In the genomic region with DNA sequence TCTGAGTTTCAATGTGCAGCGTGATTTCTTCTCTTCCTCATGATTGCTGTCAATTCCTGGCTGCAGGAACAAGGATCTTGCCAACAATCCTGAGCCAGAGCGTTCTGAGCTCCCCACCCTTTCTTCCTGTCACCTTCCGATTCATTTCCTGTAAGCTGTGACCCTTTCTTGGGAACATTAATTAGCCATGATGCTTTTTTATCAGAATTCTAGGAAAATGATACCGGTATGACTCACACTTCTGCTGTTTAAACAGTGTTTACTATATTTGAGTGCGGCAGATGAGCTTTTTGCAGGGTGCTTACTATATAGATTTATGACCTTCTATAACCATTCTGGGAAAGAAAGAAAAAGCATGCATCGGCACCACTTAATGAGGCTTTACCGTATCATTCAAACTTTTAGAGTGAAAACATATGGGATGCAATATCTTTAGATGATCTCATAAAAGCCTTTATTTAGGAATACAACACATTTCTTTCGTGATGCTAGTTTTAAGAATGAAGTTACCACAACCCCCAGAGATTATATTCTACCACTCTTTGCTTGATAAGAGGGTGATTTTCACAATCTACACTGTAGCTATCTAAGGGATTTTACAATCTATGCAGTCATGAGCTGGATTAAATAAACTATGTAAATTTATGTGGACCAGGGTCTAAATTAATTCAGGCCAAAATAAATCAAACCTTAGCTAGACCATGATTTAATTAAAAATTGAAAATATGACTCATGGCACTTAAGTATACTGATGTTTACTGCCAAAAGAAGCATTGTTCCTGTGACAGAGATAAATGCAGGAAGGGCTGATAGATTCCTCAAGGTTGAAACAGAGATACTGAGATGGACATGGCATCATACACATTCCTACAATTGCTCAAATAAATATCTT, we compare ENCODE assay signal across 12 cellular contexts. TPM values are rescaled to one million over a fixed set of nuclear protein-coding genes. Genes with fewer than 3 reads are reported as not detected.
DNase-seq lines count a peak whose midpoint lies in the region; ATAC-seq, FAIRE-seq and TF ChIP-seq lines count a peak whose summit lies in the region.
"Had no signal": no experiment of that assay in that cellular context is flagged by ENCODE, and none has a peak within 500 bp of the region (broad histone marks: within the 10 kb centered on the region; RNA-seq: fewer than 3 reads in every experiment).

No MANE protein-coding gene starts in this region.

- H3K27me3 ChIP-seq in liver (ENCODE audit: control insufficient read depth in 4 of 4, insufficient read depth in 4 of 4, low read length in 3 of 4), result peaks cover 0 to 10% (median 0%) of the 10 kb centered on the region in 4 donors
- no peaks in the 10 kb centered on the region; a peak in 2 of 5 replicates for H3K27me3 ChIP-seq in HepG2 (ENCODE audit: control insufficient read depth in 1 of 2, insufficient read depth in 2 of 2, low read length in 2 of 2)
- H3K27me3 ChIP-seq in SJSA1 (replicated peaks), result no peaks in the 10 kb centered on the region
- H3K27me3 ChIP-seq in hepatocyte, result no peaks in the 10 kb centered on the region
- H3K27me3 ChIP-seq: BLaER1 had no signal

- H3K79me2 ChIP-seq in HepG2 (ENCODE audit: insufficient read depth, low read length), result no peaks in the 10 kb centered on the region
- H3K79me2 ChIP-seq in hepatocyte, result no peaks in the 10 kb centered on the region
- H3K79me2 ChIP-seq in OCI-LY7 (ENCODE audit: insufficient read depth, low read depth, low read length), result no peaks in the 10 kb centered on the region

- DNase-seq in HepG2 (ENCODE audit: low spot score), result no peak
- DNase-seq in SJSA1 (ENCODE audit: low read depth in 1 of 2, low spot score in 2 of 2), result peak in 1 of 2 experiments; percentile 69
- DNase-seq in hepatocyte (ENCODE audit: low spot score), result no peak
- no peak for DNase-seq in OCI-LY7 (ENCODE audit: low spot score)
- no peak for DNase-seq in NCI-H82 treated with DMSO at 0.1 percent for 48 hours (lab: John Stamatoyannopoulos, UW; ENCODE audit: unreplicated experiment)
- no peak for DNase-seq in NCI-H1930 (lab: John Stamatoyannopoulos, UW)
- DNase-seq: natural killer cell; NCI-H524 treated with DMSO at 0.1 percent for 48 hours; stimulated activated CD4-positive, alpha-beta T cell treated with anti-CD3 and anti-CD28 coated beads, Interleukin-1b, Interleukin-23, amount 100 ng/mL, for 48 hours had no signal

- H3K27ac ChIP-seq in liver (ENCODE audit: low read depth in 1 of 2, low read length in 2 of 2) (peak overlapping the region; percentile 13 to 38), HepG2 (ENCODE audit: extremely low read length, insufficient read depth, low read length) (no peak overlapping the region), SJSA1 (peak overlapping the region; percentile 86), hepatocyte (peak overlapping the region; percentile 46), OCI-LY7 (ENCODE audit: low read depth, low read length, poor library complexity, severe bottlenecking) (no peak overlapping the region)
- H3K27ac ChIP-seq: BLaER1 had no signal

- H3K9me3 ChIP-seq in liver (ENCODE audit: control insufficient read depth in 4 of 4, low read length in 3 of 4) (no peaks in the 10 kb centered on the region), HepG2 (ENCODE audit: low read length) (no peaks in the 10 kb centered on the region), SJSA1 (replicated peaks) (no peaks in the 10 kb centered on the region), hepatocyte (ENCODE audit: low read depth) (no peaks in the 10 kb centered on the region), OCI-LY7 (ENCODE audit: low read length) (no peaks in the 10 kb centered on the region)
- H3K9me3 ChIP-seq: BLaER1 had no signal

- no peak for TF ChIP-seq CTCF in liver (IDR thresholded peaks at IDR 0.05; ENCODE audit: low read depth, low read length, missing input control)
- TF ChIP-seq CTCF in HepG2 (CRISPR knock-in tag; IDR thresholded peaks at IDR 0.05), result no peak
- no peak for TF ChIP-seq CTCF in hepatocyte (IDR thresholded peaks at IDR 0.05; ENCODE audit: poor library complexity)
- TF ChIP-seq CTCF in OCI-LY7 (conservative IDR thresholded peaks at IDR 0.05; ENCODE audit: low read length), result no peak

- in situ Hi-C loops in HepG2 (cut with HindIII; ENCODE audit: extremely low pct_ligation_motif_present, low pct_unique_long_range_greater_than_20kb), result loop anchor here (5.0 kb wide), 2 partner anchors 141 to 371 kb away; no protein-coding TSS in a partner anchor

- TF ChIP-seq RAD21 in liver (IDR thresholded peaks at IDR 0.05) (peak; percentile 28 to 51), HepG2 (CRISPR knock-in tag; IDR thresholded peaks at IDR 0.05) (no peak)

- no peaks in the 10 kb centered on the region for H3K36me3 ChIP-seq in liver (ENCODE audit: control insufficient read depth in 4 of 4, insufficient read depth in 3 of 4, low read depth in 1 of 4, low read length in 3 of 4)
- no peaks in the 10 kb centered on the region for H3K36me3 ChIP-seq in HepG2 (replicated peaks in 1 of 2; ENCODE audit: control insufficient read depth in 1 of 2, insufficient read depth in 2 of 2, low read length in 2 of 2)
- no peaks in the 10 kb centered on the region for H3K36me3 ChIP-seq in SJSA1
- H3K36me3 ChIP-seq in hepatocyte (replicated peaks; ENCODE audit: insufficient read depth, low read depth), result no peaks in the 10 kb centered on the region
- no peaks in the 10 kb centered on the region for H3K36me3 ChIP-seq in OCI-LY7 (ENCODE audit: insufficient read depth, low read length)
- H3K36me3 ChIP-seq: BLaER1 had no signal

- POLR2A ChIA-PET in HepG2 (lab: Yijun Ruan, JAX), result no interaction called here
- POLR2A ChIA-PET in OCI-LY7 (lab: Charles Lee), result no interaction called here

- H3K9ac ChIP-seq in liver (ENCODE audit: low read depth in 1 of 2, low read length in 2 of 2) (no peak overlapping the region), HepG2 (ENCODE audit: insufficient read depth, low read depth, low read length) (no peak overlapping the region)
- H3K9ac ChIP-seq: BLaER1 had no signal

- intact Hi-C loops in HepG2 (cut with micrococcal nuclease; ENCODE audit: unreplicated experiment) (loop anchor here (2.0 to 5.0 kb wide), 2 partner anchors 141 to 599 kb away; no protein-coding TSS in a partner anchor), OCI-LY7 (cut with micrococcal nuclease; ENCODE audit: unreplicated experiment) (loop anchor here (5.0 kb wide), 1 partner anchor 426 kb away; no protein-coding TSS in a partner anchor)

- CTCF ChIA-PET in HepG2 (lab: Yijun Ruan, JAX; ENCODE audit: low intra/inter-chr PET ratio, low total read pairs), result interaction anchor here (1.3 kb wide), 1 partner anchor 366 kb away, joined by 4 read pairs; no protein-coding TSS in a partner anchor
- CTCF ChIA-PET in OCI-LY7 (lab: Charles Lee; ENCODE audit: unreplicated experiment), result interaction anchor here (1.4 kb wide), 1 partner anchor 366 kb away, joined by 7 read pairs; no protein-coding TSS in a partner anchor

- no peak for TF ChIP-seq POLR2A in HepG2 (IDR thresholded peaks at IDR 0.05; ENCODE audit: insufficient read depth in 1 of 2, low read depth in 2 of 2, low read length in 2 of 2)

- H3K4me1 ChIP-seq in liver (ENCODE audit: control insufficient read depth in 4 of 4, insufficient read depth in 4 of 4, low read length in 3 of 4) (no peaks in the 10 kb centered on the region), HepG2 (ENCODE audit: insufficient read depth, low read length) (peaks cover 13% of the 10 kb centered on the region), SJSA1 (replicated peaks) (peaks cover 55% of the 10 kb centered on the region), hepatocyte (ENCODE audit: insufficient read depth) (peaks cover 5% of the 10 kb centered on the region), OCI-LY7 (ENCODE audit: insufficient read depth, low read length, poor library complexity, severe bottlenecking) (no peaks in the 10 kb centered on the region)
- H3K4me1 ChIP-seq: BLaER1 had no signal

- H2AFZ ChIP-seq in HepG2 (ENCODE audit: low read length) (no peak overlapping the region), hepatocyte (no peak overlapping the region), OCI-LY7 (ENCODE audit: low read length) (no peak overlapping the region)

- TF ChIP-seq EP300 in HepG2 (IDR thresholded peaks at IDR 0.05; ENCODE audit: low read depth in 2 of 2, low read length in 2 of 2) (no peak), HepG2 (CRISPR knock-in tag; IDR thresholded peaks at IDR 0.05; ENCODE audit: borderline replicate concordance) (no peak)

- H3K4me2 ChIP-seq in HepG2 (ENCODE audit: low read depth, low read length) (no peak overlapping the region), hepatocyte (no peak overlapping the region), OCI-LY7 (ENCODE audit: low read length) (no peak overlapping the region)
- H3K4me2 ChIP-seq: BLaER1 had no signal

- BruUV-seq in HepG2 (replicated peaks; lab: Mats Ljungman, UMichigan) (no TSS peak), OCI-LY7 (replicated peaks; lab: Mats Ljungman, UMichigan) (no TSS peak)

- no peak overlapping the region for H3K4me3 ChIP-seq in liver (ENCODE audit: low read depth in 1 of 3, low read length in 3 of 3)
- no peak overlapping the region for H3K4me3 ChIP-seq in HepG2 (replicated peaks in 1 of 3; ENCODE audit: insufficient read depth in 1 of 3, low read depth in 2 of 3, low read length in 3 of 3)
- H3K4me3 ChIP-seq in SJSA1, result no peak overlapping the region
- no peak overlapping the region for H3K4me3 ChIP-seq in hepatocyte
- H3K4me3 ChIP-seq in OCI-LY7 (ENCODE audit: low read depth, low read length, poor library complexity, severe bottlenecking), result no peak overlapping the region
- H3K4me3 ChIP-seq: BLaER1 had no signal

- no peak for FAIRE-seq in HepG2 (lab: Jason Lieb, UNC)

- H4K20me1 ChIP-seq in HepG2 (ENCODE audit: insufficient read depth, low read length), result no peaks in the 10 kb centered on the region
- H4K20me1 ChIP-seq in hepatocyte (ENCODE audit: insufficient read depth, poor library complexity, severe bottlenecking), result no peaks in the 10 kb centered on the region
- H4K20me1 ChIP-seq in OCI-LY7 (ENCODE audit: insufficient read depth, low read length), result no peaks in the 10 kb centered on the region
- H4K20me1 ChIP-seq: BLaER1 had no signal

- H3K9me2 ChIP-seq in hepatocyte (replicated peaks; ENCODE audit: insufficient read depth), result no peaks in the 10 kb centered on the region
- H3K9me2 ChIP-seq in OCI-LY7 (ENCODE audit: insufficient read depth, low read length), result no peaks in the 10 kb centered on the region

- 49% methylated on average over 8 of the region's 8 CpGs for WGBS in liver
- 64% methylated on average over 8 of the region's 8 CpGs for WGBS in HepG2 (ENCODE audit: low lambda C conversion rate)
- WGBS in hepatocyte (ENCODE audit: low lambda C conversion rate, missing lambda C conversion rate), result 36% methylated on average over 8 of the region's 8 CpGs

- ATAC-seq in HepG2, result no peak
- no peak for ATAC-seq in GM19397 (IDR thresholded peaks at IDR 0.05; ENCODE audit: unreplicated experiment)
- ATAC-seq: natural killer cell had no signal

RNA-seq across cellular contexts. Expression of gene OSMR, which starts 38.0 kb away (rescaled TPM):
- 10 to 100 TPM in 1 of 2 donors, 1 to 10 TPM in 1; 4.3 to 34.5 TPM for total RNA-seq in liver
- polyA plus RNA-seq in liver, result 10 to 100 TPM in 1 of 2 donors, 1 to 10 TPM in 1; 6.6 to 16.8 TPM
- total RNA-seq in HepG2 (2016; rRNA removed; fragmentation: Illumina TruSeq; extraction: Trizol), result 14.2 and 21.3 TPM in 2 replicates
- total RNA-seq in HepG2 (2016; cell fraction: cytosol; rRNA removed; fragmentation: Illumina TruSeq; extraction: Trizol; ENCODE audit: low read depth), result 1.8 and 2.9 TPM in 2 replicates
- 12.5 and 19.4 TPM in 2 replicates for total RNA-seq in HepG2 (2016; cell fraction: insoluble cytoplasmic fraction; rRNA removed; fragmentation: Illumina TruSeq; extraction: Trizol)
- total RNA-seq in HepG2 (2016; cell fraction: membrane; rRNA removed; fragmentation: Illumina TruSeq; extraction: Trizol), result 6.1 and 7.5 TPM in 2 replicates
- 50.3 and 60.9 TPM in 2 replicates for total RNA-seq in HepG2 (2016; cell fraction: nucleus; rRNA removed; fragmentation: Illumina TruSeq; extraction: Trizol)
- polyA plus RNA-seq in HepG2 (2011; rRNA removed), result 86.5 and 94.3 TPM in 2 replicates
- polyA plus RNA-seq in HepG2 (2011; cell fraction: cytosol; rRNA removed), result 44.8 and 76.5 TPM in 2 replicates
- polyA plus RNA-seq in HepG2 (2011; cell fraction: nucleus; rRNA removed), result 95.6 and 101 TPM in 2 replicates
- polyA plus RNA-seq in HepG2 (2012), result 29.4 and 71.4 TPM in 2 replicates
- polyA plus RNA-seq in HepG2 (2016; cell fraction: cytosol; fragmentation: Illumina TruSeq; extraction: Trizol; ENCODE audit: low read depth), result 1.2 and 1.3 TPM in 2 replicates
- 11.5 and 13.4 TPM in 2 replicates for polyA plus RNA-seq in HepG2 (2016; cell fraction: insoluble cytoplasmic fraction; fragmentation: Illumina TruSeq; extraction: Trizol; ENCODE audit: low read depth)
- 2.3 and 3.0 TPM in 2 replicates for polyA plus RNA-seq in HepG2 (2016; cell fraction: membrane; fragmentation: Illumina TruSeq; extraction: Trizol; ENCODE audit: low read depth)
- 43.2 and 48.3 TPM in 2 replicates for polyA plus RNA-seq in HepG2 (2016; cell fraction: nucleus; fragmentation: Illumina TruSeq; extraction: Trizol; ENCODE audit: insufficient read depth, low read depth)
- polyA minus RNA-seq in HepG2 (2011; rRNA and poly(A)+ RNA removed; ENCODE audit: low replicate concordance), result 24.4 and 91.8 TPM in 2 replicates
- 75.8 and 111 TPM in 2 replicates for polyA minus RNA-seq in HepG2 (2011; cell fraction: cytosol; rRNA and poly(A)+ RNA removed)
- 316 and 318 TPM in 2 replicates for polyA minus RNA-seq in HepG2 (2011; cell fraction: nucleus; rRNA and poly(A)+ RNA removed)
- total RNA-seq in SJSA1 (2014; rRNA removed; shearing (Covaris generic)), result 16.9 and 26.4 TPM in 2 replicates
- total RNA-seq in hepatocyte, result 17.6 and 19.4 TPM in 2 replicates
- polyA plus RNA-seq in hepatocyte, result 13.2 and 15.1 TPM in 2 replicates
- 0.15 TPM in 1 of 2 replicates, not detected in the other for total RNA-seq in OCI-LY7 (2014; rRNA removed; shearing (Covaris generic))
- not detected in 2 replicates for total RNA-seq in OCI-LY7 (2022)
- total RNA-seq: natural killer cell had no signal

Comparison
In these comparisons a context has a peak if more than half of its experiments do, and no peak if none do; other contexts are left out.
1. H3K27ac ChIP-seq: peak in liver (2 of 2), SJSA1 (single experiment) and hepatocyte (single experiment); none in HepG2 (single experiment) and OCI-LY7 (single experiment).